In genomic region chr19:14516048-14516534, GRCh38 we compare ENCODE assay signal across 8 cellular contexts. TPM values are rescaled to one million over a fixed set of nuclear protein-coding genes. Genes with fewer than 3 reads are reported as not detected.
DNase-seq lines count a peak whose midpoint lies in the region; ATAC-seq and TF ChIP-seq lines count a peak whose summit lies in the region.

No MANE protein-coding gene starts in this region.

- intact Hi-C loops in Panc1 (cut with micrococcal nuclease; ENCODE audit: unreplicated experiment) = no loop called here
- intact Hi-C loops in ovary (cut with DNase I) = no loop called here

- no peak for ATAC-seq in Panc1
- ATAC-seq in HG02973 (IDR thresholded peaks at IDR 0.05; ENCODE audit: unreplicated experiment) = no peak
- ATAC-seq in HG03159 (IDR thresholded peaks at IDR 0.05; ENCODE audit: unreplicated experiment) = no peak

- WGBS in ovary, 3 donors = 51 to 73% (median 59%) methylated on average over 15 of the region's 15 CpGs

- no peak for TF ChIP-seq POLR2A in ovary (IDR thresholded peaks at IDR 0.05)

- in situ Hi-C loops in Panc1 (cut with HindIII; ENCODE audit: low pct_unique_long_range_greater_than_20kb, low sequenced_read_pairs) = no loop called here

- BruUV-seq in Panc1 (replicated peaks; lab: Mats Ljungman, UMichigan) = no TSS peak

- CTCF ChIA-PET in Panc1 (lab: Charles Lee) = interaction anchor here (0.6 to 1.4 kb wide), 2 partner anchors 11 to 30 kb away, joined by 4 to 6 read pairs; no protein-coding TSS in a partner anchor

- H3K27ac ChIP-seq in Panc1 (ENCODE audit: low read length) (peak overlapping the region; percentile 81), epithelial cell of prostate (peak overlapping the region; percentile 98), ovary (peak overlapping the region; percentile 39 to 97)

- TF ChIP-seq EP300 in ovary (IDR thresholded peaks at IDR 0.05) = no peak

- H3K4me1 ChIP-seq in Panc1 (ENCODE audit: control insufficient read depth, insufficient read depth, low read length) (peaks cover 40% of the 10 kb centered on the region), ovary (ENCODE audit: insufficient read depth) (peaks cover 15% of the 10 kb centered on the region)

- peak overlapping the region; percentile 86 to 97 for H3K4me3 ChIP-seq in Panc1 (ENCODE audit: low read depth in 2 of 2, low read length in 2 of 2)
- H3K4me3 ChIP-seq in ovary = peak overlapping the region; percentile 100

- no peaks in the 10 kb centered on the region for H3K27me3 ChIP-seq in Panc1 (ENCODE audit: control insufficient read depth, insufficient read depth, low read length)
- H3K27me3 ChIP-seq in ovary = no peaks in the 10 kb centered on the region

- TF ChIP-seq CTCF in Panc1 (IDR thresholded peaks at IDR 0.05) = no peak
- no peak for TF ChIP-seq CTCF in ovary (IDR thresholded peaks at IDR 0.05)

- DNase-seq in D341Med (ENCODE audit: low spot score) = peak; percentile 45
- no peak for DNase-seq in Panc1 (ENCODE audit: low read depth, low spot score)
- no peak for DNase-seq in epithelial cell of prostate (ENCODE audit: low read depth, low spot score)
- DNase-seq in ovary = no peak
- DNase-seq in retina = no peak
- DNase-seq in stimulated activated CD8-positive, alpha-beta memory T cell treated with anti-CD3 and anti-CD28 coated beads, Interleukin-4, amount 100 ng/mL, for 48 hours = no peak

- POLR2A ChIA-PET in Panc1 (lab: Charles Lee) = interaction anchor here (0.6 kb wide), 2 partner anchors 10 to 75 kb away, joined by 3 to 5 read pairs; no protein-coding TSS in a partner anchor

- H3K36me3 ChIP-seq in Panc1 (ENCODE audit: control insufficient read depth, insufficient read depth, low read length) (peaks cover 10% of the 10 kb centered on the region), ovary (no peaks in the 10 kb centered on the region)

- H3K9me3 ChIP-seq in Panc1 (ENCODE audit: control insufficient read depth, insufficient read depth, low read depth, low read length) (no peaks in the 10 kb centered on the region), ovary (no peaks in the 10 kb centered on the region)

RNA-seq across cellular contexts. Expression of gene DNAJB1, which starts 2.1 kb away (rescaled TPM):
- total RNA-seq in Panc1 (2021; ENCODE audit: unreplicated experiment) (149 TPM), ovary (100 to 1,000 TPM in 3 of 7 donors, 10 to 100 TPM in 4; 53.7 to 151 (median 75.1) TPM)
- 101 TPM for polyA plus RNA-seq in Panc1 (2012; ENCODE audit: insufficient read length)
- 100 to 1,000 TPM in 1 of 2 donors, 10 to 100 TPM in 1; 52.4 to 123 TPM for polyA plus RNA-seq in ovary

RNA-seq across cellular contexts. Expression of gene TECR, which starts 13.3 kb away (rescaled TPM):
- total RNA-seq in Panc1 (2021; ENCODE audit: unreplicated experiment) = 233 TPM
- polyA plus RNA-seq in Panc1 (2012; ENCODE audit: insufficient read length) = 250 TPM
- total RNA-seq in ovary = 100 to 1,000 TPM in 2 of 7 donors, 10 to 100 TPM in 5; 22.3 to 115 (median 78.2) TPM
- polyA plus RNA-seq in ovary = 10 to 100 TPM; 92.4 to 97.4 TPM

RNA-seq across cellular contexts. Expression of gene GIPC1, which starts 20.2 kb away (rescaled TPM):
- total RNA-seq in Panc1 (2021; ENCODE audit: unreplicated experiment) = 160 TPM
- 339 TPM for polyA plus RNA-seq in Panc1 (2012; ENCODE audit: insufficient read length)
- 10 to 100 TPM; 33.7 to 64.5 (median 41.8) TPM for total RNA-seq in ovary
- 10 to 100 TPM; 14.7 to 40.9 TPM for polyA plus RNA-seq in ovary

RNA-seq across cellular contexts. Expression of gene PTGER1, which starts 40.9 kb away (rescaled TPM):
- total RNA-seq in Panc1 (2021; ENCODE audit: unreplicated experiment) (2.2 TPM), ovary (under 1 TPM in 3 of 7 donors, not detected in 4; 0.18 to 0.92 (median 0.32) TPM)
- polyA plus RNA-seq in Panc1 (2012; ENCODE audit: insufficient read length) = 3.2 TPM
- polyA plus RNA-seq in ovary = not detected

RNA-seq across cellular contexts. Expression of gene NDUFB7, which starts 55.8 kb away (rescaled TPM):
- total RNA-seq in Panc1 (2021; ENCODE audit: unreplicated experiment) (180 TPM), ovary (100 to 1,000 TPM in 6 of 7 donors, 10 to 100 TPM in 1; 86.9 to 429 (median 143) TPM)
- polyA plus RNA-seq in Panc1 (2012; ENCODE audit: insufficient read length) = 341 TPM
- 100 to 1,000 TPM in 1 of 2 donors, not detected in 1; 317 TPM for polyA plus RNA-seq in ovary
